ENCODE assay signal across 8 cellular contexts in the genomic region with DNA sequence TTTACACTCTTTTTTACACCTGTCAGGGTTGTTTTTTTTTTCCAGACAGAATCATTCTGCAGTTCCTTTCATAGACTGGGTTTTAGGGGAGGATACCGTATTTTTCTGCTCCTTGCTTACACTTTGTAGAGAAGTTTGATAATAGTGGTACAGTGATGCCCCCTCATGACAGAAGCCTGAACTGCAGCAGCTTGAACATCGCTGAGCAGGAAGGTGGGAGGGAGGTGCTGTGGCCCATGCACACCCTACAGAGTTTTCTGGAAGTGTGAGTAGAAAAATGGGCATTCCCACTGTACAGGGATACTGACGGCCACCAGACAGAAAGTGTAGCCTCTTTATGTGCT. TPM values are rescaled to one million over a fixed set of nuclear protein-coding genes. Genes with fewer than 3 reads are reported as not detected.
DNase-seq lines count a peak whose midpoint lies in the region; ATAC-seq and TF ChIP-seq lines count a peak whose summit lies in the region.

No MANE protein-coding gene starts in this region.

- no peak overlapping the region for H3K27ac ChIP-seq in HUES48 (ENCODE audit: low read depth, low read length)
- no peak overlapping the region for H3K27ac ChIP-seq in ovary
- no peak overlapping the region for H3K27ac ChIP-seq in thymus (ENCODE audit: low read depth)

- TF ChIP-seq EP300 in ovary (IDR thresholded peaks at IDR 0.05): no peak

- H3K9me3 ChIP-seq in HUES48 (ENCODE audit: control insufficient read depth, insufficient read depth, low read length): peaks cover 4% of the 10 kb centered on the region; the same call in 1 of the 2 replicates
- H3K9me3 ChIP-seq in ovary: no peaks in the 10 kb centered on the region
- H3K9me3 ChIP-seq in thymus (ENCODE audit: control insufficient read depth): no peaks in the 10 kb centered on the region

- peak; percentile 33 to 65 (median 51) for TF ChIP-seq CTCF in ovary (IDR thresholded peaks at IDR 0.05)

- no peaks in the 10 kb centered on the region for H3K9me3 Mint-ChIP-seq in activated T-helper 17 cell treated with anti-CD3 and anti-CD28 coated beads, Interleukin-2, amount 50 U/mL, for 72 hours

- intact Hi-C loops in ovary (cut with DNase I): loop anchor here in 3 of 4 donors (5.0 to 10.0 kb wide), 2 partner anchors 122 to 130 kb away; a partner anchor contains a TSS

- peak overlapping the region; percentile 82 for H3K27ac Mint-ChIP-seq in activated T-helper 17 cell treated with anti-CD3 and anti-CD28 coated beads, Interleukin-2, amount 50 U/mL, for 72 hours

- no peak overlapping the region for H3K9ac ChIP-seq in HUES48 (ENCODE audit: low read depth, low read length)

- DNase-seq in DMS 273 treated with DMSO at 0.1 percent for 48 hours (lab: John Stamatoyannopoulos, UW): peak; percentile 48
- peak; percentile 74 for DNase-seq in RKO (ENCODE audit: low spot score)
- DNase-seq in foreskin melanocyte: peak; percentile 58
- DNase-seq in ovary: peak; percentile 62 to 83 (median 78)

- H3K4me3 ChIP-seq in HUES48 (ENCODE audit: low read depth, low read length) (peak overlapping the region; percentile 44; the same call in 1 of the 2 replicates), ovary (peak overlapping the region; percentile 6), thymus (ENCODE audit: low read length) (peak overlapping the region; percentile 39)

- H3K4me1 ChIP-seq in HUES48 (ENCODE audit: control insufficient read depth, insufficient read depth, low read length): peaks cover 5% of the 10 kb centered on the region; the same call in 1 of the 2 replicates
- no peaks in the 10 kb centered on the region for H3K4me1 ChIP-seq in ovary (ENCODE audit: insufficient read depth)
- H3K4me1 ChIP-seq in thymus (ENCODE audit: control insufficient read depth, insufficient read depth, low read length): peaks cover 3% of the 10 kb centered on the region

- TF ChIP-seq POLR2A in ovary (IDR thresholded peaks at IDR 0.05): no peak

- 4 to 11% (median 9%) methylated on average over 3 of the region's 3 CpGs for whole genome bisulfite sequencing in ovary, 3 donors
- 5% methylated on average over 3 of the region's 3 CpGs for WGBS in thymus

- H3K4me3 Mint-ChIP-seq in activated T-helper 17 cell treated with anti-CD3 and anti-CD28 coated beads, Interleukin-2, amount 50 U/mL, for 72 hours: peak overlapping the region; percentile 84

- H3K36me3 Mint-ChIP-seq in activated T-helper 17 cell treated with anti-CD3 and anti-CD28 coated beads, Interleukin-2, amount 50 U/mL, for 72 hours (ENCODE audit: low read depth): no peaks in the 10 kb centered on the region

- no peaks in the 10 kb centered on the region for H3K27me3 Mint-ChIP-seq in activated T-helper 17 cell treated with anti-CD3 and anti-CD28 coated beads, Interleukin-2, amount 50 U/mL, for 72 hours

- peaks cover 4% of the 10 kb centered on the region for H3K4me1 Mint-ChIP-seq in activated T-helper 17 cell treated with anti-CD3 and anti-CD28 coated beads, Interleukin-2, amount 50 U/mL, for 72 hours

- no peaks in the 10 kb centered on the region for H3K27me3 ChIP-seq in HUES48 (ENCODE audit: control insufficient read depth, insufficient read depth, low read length)
- no peaks in the 10 kb centered on the region for H3K27me3 ChIP-seq in ovary
- H3K27me3 ChIP-seq in thymus (ENCODE audit: control insufficient read depth, insufficient read depth): no peaks in the 10 kb centered on the region

- H3K36me3 ChIP-seq in HUES48 (ENCODE audit: control insufficient read depth, insufficient read depth, low read length) (peaks cover 15% of the 10 kb centered on the region; the same call in 1 of the 2 replicates), ovary (no peaks in the 10 kb centered on the region), thymus (ENCODE audit: control insufficient read depth, insufficient read depth) (no peaks in the 10 kb centered on the region)

- ATAC-seq in GM21423 (IDR thresholded peaks at IDR 0.05; ENCODE audit: unreplicated experiment): peak; percentile 87
- peak; percentile 94 for ATAC-seq in activated T-helper 17 cell treated with anti-CD3 and anti-CD28 coated beads, Interleukin-2, amount 50 U/mL, for 72 hours (replicated peaks)

RNA-seq across cellular contexts. Expression of a gene that starts 54.5 kb away (rescaled TPM):
- total RNA-seq in activated T-helper 17 cell treated with anti-CD3 and anti-CD28 coated beads, Interleukin-2, amount 50 U/mL, for 72 hours: under 1 TPM; 0.26 to 0.45 TPM
- 1 to 10 TPM in 6 of 7 donors, under 1 TPM in 1; 0.81 to 7.4 (median 5.1) TPM for total RNA-seq in ovary
- polyA plus RNA-seq in ovary (1 to 10 TPM; 1.9 to 2.5 TPM), thymus (0.48 TPM)
